ENCODE assay signal across 1 cellular context in genomic region chr18:78983530-78983929, GRCh38.
TF ChIP-seq lines count a peak whose summit lies in the region.

No MANE protein-coding gene starts in this region.

TF ChIP-seq in WTC11, 78 proteins besides CTCF, POLR2A, EP300 and RAD21 (continued from another document):
- TF ChIP-seq AFF4 (CRISPR knock-in tag; IDR thresholded peaks at IDR 0.05; ENCODE audit: borderline replicate concordance) (no peak), SMAD4 (CRISPR knock-in tag; IDR thresholded peaks at IDR 0.05) (no peak), FOXP4 (CRISPR knock-in tag; IDR thresholded peaks at IDR 0.05) (peak; percentile 61; the same call in 1 of the 2 replicates), ESRRA (CRISPR knock-in tag; IDR thresholded peaks at IDR 0.05; ENCODE audit: borderline replicate concordance) (no peak)
- TF ChIP-seq, protein P1, sequence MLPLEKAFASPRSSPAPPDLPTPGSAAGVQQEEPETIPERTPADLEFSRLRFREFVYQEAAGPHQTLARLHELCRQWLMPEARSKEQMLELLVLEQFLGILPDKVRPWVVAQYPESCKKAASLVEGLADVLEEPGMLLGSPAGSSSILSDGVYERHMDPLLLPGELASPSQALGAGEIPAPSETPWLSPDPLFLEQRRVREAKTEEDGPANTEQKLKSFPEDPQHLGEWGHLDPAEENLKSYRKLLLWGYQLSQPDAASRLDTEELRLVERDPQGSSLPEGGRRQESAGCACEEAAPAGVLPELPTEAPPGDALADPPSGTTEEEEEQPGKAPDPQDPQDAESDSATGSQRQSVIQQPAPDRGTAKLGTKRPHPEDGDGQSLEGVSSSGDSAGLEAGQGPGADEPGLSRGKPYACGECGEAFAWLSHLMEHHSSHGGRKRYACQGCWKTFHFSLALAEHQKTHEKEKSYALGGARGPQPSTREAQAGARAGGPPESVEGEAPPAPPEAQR (CRISPR knock-in tag; IDR thresholded peaks at IDR 0.05): no peak
